Comparison of ENCODE assay signal across 20 cellular contexts in genomic region chr9:108950168-108950567, GRCh38.
"Had no signal": no experiment of that assay in that cellular context is flagged by ENCODE, and none has a peak within 500 bp of the region (broad histone marks: within the 10 kb centered on the region; RNA-seq: fewer than 3 reads in every experiment).

No MANE protein-coding gene starts in this region.

- FAIRE-seq: HepG2 had no signal

- DNase-seq: IMR-90, Karpas-422, KG1, MG63, NCI-H1092, NCI-H1105 treated with DMSO at 0.1 percent for 48 hours, NCI-H1417 treated with DMSO at 0.1 percent for 48 hours, NCI-H146, NCI-H1694 treated with DMSO at 0.1 percent for 48 hours, NCI-H1930, NCI-H2081 treated with DMSO at 0.1 percent for 48 hours, NCI-H2171, NCI-H226, NCI-H446, NCI-H510A, NCI-H524 treated with DMSO at 0.1 percent for 48 hours, NCI-H69, NCI-H774, SIG-M5 had no signal
